20 cellular contexts compared by ENCODE assay signal in the genomic region with DNA sequence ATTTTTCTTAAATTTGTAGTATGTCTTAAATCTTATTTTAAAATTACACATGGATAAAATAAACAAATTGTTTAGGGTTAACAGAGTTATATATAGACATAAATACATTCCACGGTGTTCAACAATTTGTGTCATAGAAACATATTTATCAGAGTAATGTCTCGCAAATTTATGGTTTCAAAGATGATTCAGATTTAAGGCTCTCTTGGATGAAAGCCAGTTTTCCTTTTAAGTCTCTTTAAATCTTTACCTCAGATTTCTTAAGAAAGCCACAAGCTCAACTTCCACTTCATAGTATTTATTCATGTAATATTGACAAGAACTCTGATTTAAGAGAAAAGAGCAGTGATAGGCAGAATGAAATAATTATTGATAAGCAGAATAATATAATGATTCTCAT.
A peak's percentile ranks its signal among the peaks of the same experiment; 100 is the strongest.
DNase-seq lines count a peak whose midpoint lies in the region; ATAC-seq and TF ChIP-seq lines count a peak whose summit lies in the region.
"Had no signal": no experiment of that assay in that cellular context is flagged by ENCODE, and none has a peak within 500 bp of the region (broad histone marks: within the 10 kb centered on the region; RNA-seq: fewer than 3 reads in every experiment).

No MANE protein-coding gene starts in this region.

- H3K36me3 ChIP-seq in SK-N-SH (replicated peaks in 1 of 2; ENCODE audit: control insufficient read depth in 1 of 2, insufficient read depth in 2 of 2, low read length in 1 of 2) (no peaks in the 10 kb centered on the region), SK-N-MC (ENCODE audit: insufficient read depth, low read length) (no peaks in the 10 kb centered on the region)

- H3K9ac ChIP-seq in SK-N-SH (no peak overlapping the region), SK-N-MC (ENCODE audit: insufficient read length) (no peak overlapping the region)

- POLR2A ChIA-PET in SK-N-SH (lab: Yijun Ruan, JAX): no interaction called here

- intact Hi-C loops in posterior cingulate gyrus (cut with DNase I): no loop called here

- H3K79me2 ChIP-seq in SK-N-SH (ENCODE audit: insufficient read depth): no peaks in the 10 kb centered on the region

- ATAC-seq in SK-N-SH treated with all-trans-retinoic acid at 6 μM for 48 hours: no peak
- peak; percentile 61 for ATAC-seq in foreskin keratinocyte

- DNase-seq in SK-N-SH (no peak), SK-N-MC (ENCODE audit: low read depth, low spot score) (peak; percentile 45), foreskin keratinocyte (peak; percentile 44 to 75), posterior cingulate gyrus (no peak), T1000 (lab: John Stamatoyannopoulos, UW) (no peak), T-helper 9 cell (no peak)
- DNase-seq: Calu3; CD8-positive, alpha-beta memory T cell; DMS153; H7; KG1; NCI-H1105; NCI-H146; NCI-H2029; NCI-H2171; NCI-H524 treated with DMSO at 0.1 percent for 48 hours; SIG-M5 had no signal

- H3K4me1 ChIP-seq in SK-N-SH (ENCODE audit: control insufficient read depth in 1 of 2, insufficient read depth in 2 of 2, low read depth in 1 of 2, low read length in 1 of 2): no peaks in the 10 kb centered on the region
- peaks cover 9% of the 10 kb centered on the region for H3K4me1 ChIP-seq in foreskin keratinocyte

- TF ChIP-seq RAD21 in SK-N-SH (IDR thresholded peaks at IDR 0.05; ENCODE audit: low read length): no peak

- H3K4me3 ChIP-seq in SK-N-SH (ENCODE audit: low read depth in 2 of 2, low read length in 1 of 2) (no peak overlapping the region), SK-N-MC (no peak overlapping the region)

- no peak for TF ChIP-seq CTCF in SK-N-SH (IDR thresholded peaks at IDR 0.05)
- TF ChIP-seq CTCF in foreskin keratinocyte (conservative IDR thresholded peaks at IDR 0.05): no peak

- H3F3A ChIP-seq in SK-N-SH (replicated peaks; ENCODE audit: insufficient read depth): no peaks in the 10 kb centered on the region

- H3K4me2 ChIP-seq in SK-N-SH: no peak overlapping the region

- H4K20me1 ChIP-seq in SK-N-SH (ENCODE audit: insufficient read depth): no peaks in the 10 kb centered on the region

- no peak overlapping the region for H2AFZ ChIP-seq in SK-N-SH (ENCODE audit: low read depth)

- TF ChIP-seq EP300 in SK-N-SH (IDR thresholded peaks at IDR 0.05; ENCODE audit: borderline replicate concordance in 1 of 2, low read depth in 1 of 2, low read length in 1 of 2): no peak

- H3K27ac ChIP-seq in SK-N-SH (ENCODE audit: low read depth in 2 of 2, low read length in 1 of 2) (no peak overlapping the region), SK-N-MC (no peak overlapping the region), foreskin keratinocyte (peak overlapping the region; percentile 55)
- H3K27ac ChIP-seq: C4-2B, HL-60 had no signal

- H3K9me2 ChIP-seq in SK-N-SH: no peaks in the 10 kb centered on the region

- H3K27me3 ChIP-seq in SK-N-SH (ENCODE audit: insufficient read depth) (no peaks in the 10 kb centered on the region), foreskin keratinocyte (no peaks in the 10 kb centered on the region)

- WGBS in SK-N-SH (ENCODE audit: low lambda C conversion rate): 4% methylated on average over 2 of the region's 2 CpGs

- CTCF ChIA-PET in SK-N-SH (lab: Yijun Ruan, JAX): interaction anchor here (1.0 kb wide), 1 partner anchor 13 kb away, joined by 3 read pairs; no protein-coding TSS in a partner anchor

- H3K9me3 ChIP-seq in SK-N-SH: no peaks in the 10 kb centered on the region; the same call in 1 of the 2 replicates
- H3K9me3 ChIP-seq in SK-N-MC (ENCODE audit: low read depth, low read length): no peaks in the 10 kb centered on the region

TF ChIP-seq in SK-N-SH treated with all-trans-retinoic acid at 6 μM for 48 hours, 23 proteins besides CTCF, POLR2A, EP300 and RAD21:
- no peak for TF ChIP-seq TOX (CRISPR knock-in tag; IDR thresholded peaks at IDR 0.05; ENCODE audit: borderline replicate concordance)
- TF ChIP-seq PPARA (CRISPR knock-in tag; IDR thresholded peaks at IDR 0.05; ENCODE audit: borderline replicate concordance): no peak
- TF ChIP-seq OSR1 (CRISPR knock-in tag; IDR thresholded peaks at IDR 0.05): no peak
- TF ChIP-seq ISL1 (CRISPR knock-in tag; IDR thresholded peaks at IDR 0.05): peak; percentile 95

TF ChIP-seq in SK-N-SH, 30 proteins besides CTCF, POLR2A, EP300 and RAD21:
- TF ChIP-seq NFIC (IDR thresholded peaks at IDR 0.05; ENCODE audit: borderline replicate concordance): no peak
- no peak for TF ChIP-seq MEF2A (IDR thresholded peaks at IDR 0.05; ENCODE audit: borderline replicate concordance, low read depth)
- TF ChIP-seq ELF1 (IDR thresholded peaks at IDR 0.05): no peak
- TF ChIP-seq, protein P1, sequence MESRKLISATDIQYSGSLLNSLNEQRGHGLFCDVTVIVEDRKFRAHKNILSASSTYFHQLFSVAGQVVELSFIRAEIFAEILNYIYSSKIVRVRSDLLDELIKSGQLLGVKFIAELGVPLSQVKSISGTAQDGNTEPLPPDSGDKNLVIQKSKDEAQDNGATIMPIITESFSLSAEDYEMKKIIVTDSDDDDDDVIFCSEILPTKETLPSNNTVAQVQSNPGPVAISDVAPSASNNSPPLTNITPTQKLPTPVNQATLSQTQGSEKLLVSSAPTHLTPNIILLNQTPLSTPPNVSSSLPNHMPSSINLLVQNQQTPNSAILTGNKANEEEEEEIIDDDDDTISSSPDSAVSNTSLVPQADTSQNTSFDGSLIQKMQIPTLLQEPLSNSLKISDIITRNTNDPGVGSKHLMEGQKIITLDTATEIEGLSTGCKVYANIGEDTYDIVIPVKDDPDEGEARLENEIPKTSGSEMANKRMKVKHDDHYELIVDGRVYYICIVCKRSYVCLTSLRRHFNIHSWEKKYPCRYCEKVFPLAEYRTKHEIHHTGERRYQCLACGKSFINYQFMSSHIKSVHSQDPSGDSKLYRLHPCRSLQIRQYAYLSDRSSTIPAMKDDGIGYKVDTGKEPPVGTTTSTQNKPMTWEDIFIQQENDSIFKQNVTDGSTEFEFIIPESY (IDR thresholded peaks at IDR 0.05; ENCODE audit: borderline replicate concordance, low read depth): no peak
- TF ChIP-seq JUND (IDR thresholded peaks at IDR 0.05): no peak
- TF ChIP-seq GABPA (IDR thresholded peaks at IDR 0.05; ENCODE audit: low read depth): no peak
- TF ChIP-seq, protein P2, sequence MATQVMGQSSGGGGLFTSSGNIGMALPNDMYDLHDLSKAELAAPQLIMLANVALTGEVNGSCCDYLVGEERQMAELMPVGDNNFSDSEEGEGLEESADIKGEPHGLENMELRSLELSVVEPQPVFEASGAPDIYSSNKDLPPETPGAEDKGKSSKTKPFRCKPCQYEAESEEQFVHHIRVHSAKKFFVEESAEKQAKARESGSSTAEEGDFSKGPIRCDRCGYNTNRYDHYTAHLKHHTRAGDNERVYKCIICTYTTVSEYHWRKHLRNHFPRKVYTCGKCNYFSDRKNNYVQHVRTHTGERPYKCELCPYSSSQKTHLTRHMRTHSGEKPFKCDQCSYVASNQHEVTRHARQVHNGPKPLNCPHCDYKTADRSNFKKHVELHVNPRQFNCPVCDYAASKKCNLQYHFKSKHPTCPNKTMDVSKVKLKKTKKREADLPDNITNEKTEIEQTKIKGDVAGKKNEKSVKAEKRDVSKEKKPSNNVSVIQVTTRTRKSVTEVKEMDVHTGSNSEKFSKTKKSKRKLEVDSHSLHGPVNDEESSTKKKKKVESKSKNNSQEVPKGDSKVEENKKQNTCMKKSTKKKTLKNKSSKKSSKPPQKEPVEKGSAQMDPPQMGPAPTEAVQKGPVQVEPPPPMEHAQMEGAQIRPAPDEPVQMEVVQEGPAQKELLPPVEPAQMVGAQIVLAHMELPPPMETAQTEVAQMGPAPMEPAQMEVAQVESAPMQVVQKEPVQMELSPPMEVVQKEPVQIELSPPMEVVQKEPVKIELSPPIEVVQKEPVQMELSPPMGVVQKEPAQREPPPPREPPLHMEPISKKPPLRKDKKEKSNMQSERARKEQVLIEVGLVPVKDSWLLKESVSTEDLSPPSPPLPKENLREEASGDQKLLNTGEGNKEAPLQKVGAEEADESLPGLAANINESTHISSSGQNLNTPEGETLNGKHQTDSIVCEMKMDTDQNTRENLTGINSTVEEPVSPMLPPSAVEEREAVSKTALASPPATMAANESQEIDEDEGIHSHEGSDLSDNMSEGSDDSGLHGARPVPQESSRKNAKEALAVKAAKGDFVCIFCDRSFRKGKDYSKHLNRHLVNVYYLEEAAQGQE (IDR thresholded peaks at IDR 0.05; ENCODE audit: low read depth, low read length): no peak
- TF ChIP-seq, protein P3, sequence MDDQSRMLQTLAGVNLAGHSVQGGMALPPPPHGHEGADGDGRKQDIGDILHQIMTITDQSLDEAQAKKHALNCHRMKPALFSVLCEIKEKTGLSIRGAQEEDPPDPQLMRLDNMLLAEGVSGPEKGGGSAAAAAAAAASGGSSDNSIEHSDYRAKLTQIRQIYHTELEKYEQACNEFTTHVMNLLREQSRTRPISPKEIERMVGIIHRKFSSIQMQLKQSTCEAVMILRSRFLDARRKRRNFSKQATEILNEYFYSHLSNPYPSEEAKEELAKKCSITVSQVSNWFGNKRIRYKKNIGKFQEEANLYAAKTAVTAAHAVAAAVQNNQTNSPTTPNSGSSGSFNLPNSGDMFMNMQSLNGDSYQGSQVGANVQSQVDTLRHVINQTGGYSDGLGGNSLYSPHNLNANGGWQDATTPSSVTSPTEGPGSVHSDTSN (IDR thresholded peaks at IDR 0.05): no peak
- no peak for TF ChIP-seq YY1 (IDR thresholded peaks at IDR 0.05; ENCODE audit: low read depth)
- no peak for TF ChIP-seq GATA2 (CRISPR knock-in tag; IDR thresholded peaks at IDR 0.05)
- TF ChIP-seq TCF12 (IDR thresholded peaks at IDR 0.05): no peak
- TF ChIP-seq TAF1 (IDR thresholded peaks at IDR 0.05; ENCODE audit: borderline replicate concordance, low read depth, low read length): no peak
TF ChIP-seq in SK-N-SH: peak in this region for 0.

Comparison
In these comparisons a context has a peak if more than half of its experiments do, and no peak if none do; other contexts are left out.
1. DNase-seq: peak in SK-N-MC (single experiment) and foreskin keratinocyte (2 of 2); none in SK-N-SH (single experiment), posterior cingulate gyrus (0 of 10), T1000 (single experiment) and T-helper 9 cell (single experiment).